17 cellular contexts compared by ENCODE assay signal in the genomic region with DNA sequence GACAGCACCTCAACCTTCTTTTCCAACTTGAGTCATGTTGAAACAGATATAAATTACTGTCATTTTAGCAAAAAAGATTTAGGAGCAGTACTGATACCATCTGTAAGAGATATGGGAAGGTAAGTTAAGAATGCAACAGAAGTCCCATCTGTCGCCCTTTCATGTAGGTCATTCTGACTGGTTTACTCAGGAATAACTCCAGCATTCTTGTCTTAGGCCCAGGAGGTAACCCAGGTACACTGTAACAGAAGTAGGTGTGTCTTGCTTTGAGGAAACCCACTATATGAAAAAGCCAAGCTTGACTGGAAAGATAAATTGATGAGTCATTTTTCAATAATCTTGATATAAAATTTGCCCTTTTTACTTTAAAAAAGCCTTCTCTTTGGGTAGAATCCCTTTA.
"Had no signal": no experiment of that assay in that cellular context is flagged by ENCODE, and none has a peak within 500 bp of the region (broad histone marks: within the 10 kb centered on the region; RNA-seq: fewer than 3 reads in every experiment).

No MANE protein-coding gene starts in this region.

- H3K4me1 Mint-ChIP-seq: nephron progenitor cell had no signal

- H3K4me3 Mint-ChIP-seq: activated CD4-positive, alpha-beta T cell treated with anti-CD3 and anti-CD28 coated beads, Interleukin-2, amount 10 ng/mL, durations not matched to agents 7 days and 5 days; activated CD8-positive, alpha-beta T cell treated with anti-CD3 and anti-CD28 coated beads, Interleukin-2, amount 10 ng/mL, durations not matched to agents 7 days and 5 days; activated naive CD4-positive, alpha-beta T cell treated with anti-CD3 and anti-CD28 coated beads for 36 hours; activated T-cell treated with anti-CD3 and anti-CD28 coated beads, Interleukin-2, amount 50 U/mL, for 4 hours; brain; central memory CD8-positive, alpha-beta T cell; nephron progenitor cell had no signal

- H3K27me3 ChIP-seq: heart right ventricle had no signal

- H3K27ac ChIP-seq: heart right ventricle, prostate gland had no signal

- H3K27me3 Mint-ChIP-seq: activated CD4-positive, alpha-beta T cell treated with anti-CD3 and anti-CD28 coated beads, Interleukin-2, amount 10 ng/mL, durations not matched to agents 7 days and 5 days; central memory CD8-positive, alpha-beta T cell had no signal

- H3K4me3 ChIP-seq: heart right ventricle, prostate gland had no signal

- DNase-seq: activated CD4-positive, alpha-beta T cell treated with anti-CD3 and anti-CD28 coated beads, Interleukin-2, amount 10 ng/mL, durations not matched to agents 7 days and 5 days; activated CD8-positive, alpha-beta T cell treated with anti-CD3 and anti-CD28 coated beads, Interleukin-2, amount 10 ng/mL, durations not matched to agents 7 days and 5 days; activated naive CD4-positive, alpha-beta T cell treated with anti-CD3 and anti-CD28 coated beads for 36 hours; activated T-cell treated with anti-CD3 and anti-CD28 coated beads, Interleukin-2, amount 50 U/mL, for 4 hours; cortex of kidney; heart right ventricle; left cardiac atrium; nephron progenitor cell; occipital lobe; right cardiac atrium; small intestine; stimulated activated naive CD4-positive, alpha-beta T cell had no signal

- H3K27ac Mint-ChIP-seq: activated CD4-positive, alpha-beta T cell treated with anti-CD3 and anti-CD28 coated beads, Interleukin-2, amount 10 ng/mL, durations not matched to agents 7 days and 5 days; activated CD8-positive, alpha-beta T cell treated with anti-CD3 and anti-CD28 coated beads, Interleukin-2, amount 10 ng/mL, durations not matched to agents 7 days and 5 days; activated naive CD4-positive, alpha-beta T cell treated with anti-CD3 and anti-CD28 coated beads for 36 hours; brain; nephron progenitor cell had no signal

- ATAC-seq: activated CD4-positive, CD25-positive, alpha-beta regulatory T cell treated with anti-CD3 and anti-CD28 coated beads, Interleukin-2, amount 50 U/mL, for 24 hours; activated CD8-positive, alpha-beta T cell treated with anti-CD3 and anti-CD28 coated beads, Interleukin-2, amount 10 ng/mL, durations not matched to agents 7 days and 5 days; activated T-cell treated with anti-CD3 and anti-CD28 coated beads, Interleukin-2, amount 50 U/mL, for 4 hours; heart right ventricle; left cardiac atrium; right cardiac atrium had no signal

- H3K9me3 ChIP-seq: heart right ventricle, prostate gland had no signal

- H3K4me1 ChIP-seq: prostate gland had no signal

- FAIRE-seq: endometrium, small intestine had no signal

- H3K9me3 Mint-ChIP-seq: activated CD4-positive, alpha-beta T cell treated with anti-CD3 and anti-CD28 coated beads, Interleukin-2, amount 10 ng/mL, durations not matched to agents 7 days and 5 days; activated naive CD4-positive, alpha-beta T cell treated with anti-CD3 and anti-CD28 coated beads for 36 hours; activated T-cell treated with anti-CD3 and anti-CD28 coated beads, Interleukin-2, amount 50 U/mL, for 4 hours; central memory CD8-positive, alpha-beta T cell; nephron progenitor cell had no signal
